Comparison of ENCODE assay signal across 14 cellular contexts in the genomic region with DNA sequence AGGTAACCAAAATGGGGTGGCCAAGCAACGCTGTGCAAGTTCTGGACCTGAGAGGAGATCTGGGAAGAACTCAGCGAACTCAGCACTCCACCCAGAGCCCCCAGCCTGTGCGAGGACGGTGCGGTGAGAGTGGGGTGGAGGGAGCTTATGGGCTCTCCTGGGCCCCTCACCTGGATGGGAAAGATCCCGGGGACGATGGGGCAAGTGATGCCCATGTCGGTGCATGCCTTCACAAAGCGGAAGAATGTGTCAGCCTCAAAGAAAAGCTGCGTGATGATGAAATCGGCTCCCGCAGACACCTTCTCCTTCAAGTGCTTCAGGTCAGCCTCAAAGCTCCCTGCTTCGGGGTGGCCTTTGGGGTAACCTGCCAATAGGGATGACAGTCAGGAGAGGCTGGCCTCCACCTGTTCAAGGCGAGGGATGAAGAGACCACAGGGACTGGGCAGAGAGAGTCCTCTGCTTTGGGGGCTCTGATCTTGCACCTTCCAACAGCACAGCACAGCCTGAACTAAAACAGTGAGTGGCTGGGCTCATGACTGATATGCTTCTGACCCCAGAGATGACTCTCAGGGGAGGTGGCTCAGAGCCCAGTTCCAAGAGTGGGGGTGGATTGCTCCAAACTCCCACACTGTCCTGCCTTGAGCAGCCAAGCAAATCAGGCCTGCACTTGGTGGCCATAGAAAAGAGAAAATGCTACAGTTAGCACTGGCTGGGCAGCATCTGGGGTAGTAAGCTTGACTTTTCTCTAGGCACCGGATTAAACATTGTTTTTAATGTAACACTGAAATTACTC. TPM values are rescaled to one million over a fixed set of nuclear protein-coding genes. Genes with fewer than 3 reads are reported as not detected.
DNase-seq lines count a peak whose midpoint lies in the region; ATAC-seq and TF ChIP-seq lines count a peak whose summit lies in the region.
"Had no signal": no experiment of that assay in that cellular context is flagged by ENCODE, and none has a peak within 500 bp of the region (broad histone marks: within the 10 kb centered on the region; RNA-seq: fewer than 3 reads in every experiment).

No MANE protein-coding gene starts in this region.

- peaks cover 40% of the 10 kb centered on the region for H3K36me3 Mint-ChIP-seq in GM23338 (ENCODE audit: low read depth)

- intact Hi-C loops in gastrocnemius medialis (cut with DNase I; ENCODE audit: low total_unique reads), result no loop called here

- H3K27me3 ChIP-seq in gastrocnemius medialis (no peaks in the 10 kb centered on the region), GM23338 (ENCODE audit: insufficient read depth) (no peaks in the 10 kb centered on the region)

- peaks cover 23 to 39% of the 10 kb centered on the region in 2 donors for H3K4me1 ChIP-seq in gastrocnemius medialis
- H3K4me1 ChIP-seq in GM23338 (ENCODE audit: insufficient read depth), result no peaks in the 10 kb centered on the region

- in situ Hi-C loops in GM13976 (cut with MboI; ENCODE audit: low sequenced_read_pairs, unreplicated experiment), result no loop called here
- in situ Hi-C loops in gastrocnemius medialis (cut with MboI; ENCODE audit: low sequenced_read_pairs in 4 of 4), result no loop called here

- H3K9me3 Mint-ChIP-seq in GM23338, result no peaks in the 10 kb centered on the region
- H3K9me3 Mint-ChIP-seq: activated naive CD8-positive, alpha-beta T cell treated with anti-CD3 and anti-CD28 coated beads, Interleukin-2, amount 10 ng/mL, durations not matched to agents 7 days and 5 days; T-helper 2 cell treated with Interferon-gamma antibody and Interleukin-4, amounts not matched to agents 5 μg/mL and 100 μg/mL, for 36 hours had no signal

- H4K20me1 ChIP-seq in GM23338 (replicated peaks; ENCODE audit: insufficient read depth), result no peaks in the 10 kb centered on the region; the same call in none of the 2 replicates

- H2AFZ ChIP-seq in GM23338, result no peak overlapping the region

- no peaks in the 10 kb centered on the region; the same call in 1 of the 2 replicates for H3F3A ChIP-seq in GM23338 (replicated peaks; ENCODE audit: low read depth)

- DNase-seq in GM13976 (ENCODE audit: low spot score) (peak; percentile 54), coronary artery (ENCODE audit: low spot score) (peak; percentile 60), iris pigment epithelial cell (ENCODE audit: low read depth) (peak; percentile 46), gastrocnemius medialis (peak in 1 of 2 donors; percentile 39), GM23338 (ENCODE audit: low spot score) (no peak), COR-L47 (lab: John Stamatoyannopoulos, UW) (no peak), NCI-H2029 (lab: John Stamatoyannopoulos, UW) (no peak)
- no peak for DNase-seq in activated CD8-positive, alpha-beta memory T cell treated with anti-CD3 and anti-CD28 coated beads, Interleukin-2, amount 50 U/mL, for 4 hours
- DNase-seq: activated naive CD8-positive, alpha-beta T cell treated with anti-CD3 and anti-CD28 coated beads, Interleukin-2, amount 10 ng/mL, durations not matched to agents 7 days and 5 days; effector CD4-positive, alpha-beta T cell; NCI-H2227 treated with DMSO at 0.1 percent for 48 hours; stimulated activated CD4-positive, alpha-beta T cell treated with anti-CD3 and anti-CD28 coated beads, Interleukin-12 subunit alpha, Interleukin-12 subunit beta, amount 100 ng/mL, for 4 hours had no signal

- no peaks in the 10 kb centered on the region for H3K9me3 ChIP-seq in gastrocnemius medialis

- H3K27ac Mint-ChIP-seq in GM23338, result no peak overlapping the region
- H3K27ac Mint-ChIP-seq: activated naive CD8-positive, alpha-beta T cell treated with anti-CD3 and anti-CD28 coated beads, Interleukin-2, amount 10 ng/mL, durations not matched to agents 7 days and 5 days; T-helper 2 cell treated with Interferon-gamma antibody and Interleukin-4, amounts not matched to agents 5 μg/mL and 100 μg/mL, for 36 hours had no signal

- H3K79me2 ChIP-seq in GM23338 (replicated peaks; ENCODE audit: insufficient read depth), result no peaks in the 10 kb centered on the region

- H3K4me3 ChIP-seq in coronary artery (no peak overlapping the region), gastrocnemius medialis (no peak overlapping the region), GM23338 (no peak overlapping the region)

- H3K4me1 Mint-ChIP-seq in GM23338, result no peaks in the 10 kb centered on the region
- H3K4me1 Mint-ChIP-seq: activated naive CD8-positive, alpha-beta T cell treated with anti-CD3 and anti-CD28 coated beads, Interleukin-2, amount 10 ng/mL, durations not matched to agents 7 days and 5 days had no signal

- no peak for TF ChIP-seq CTCF in GM13976 (IDR thresholded peaks at IDR 0.05; ENCODE audit: borderline replicate concordance, control extremely low read depth, extremely low read depth, insufficient read depth, missing control alignments)
- no peak for TF ChIP-seq CTCF in coronary artery (IDR thresholded peaks at IDR 0.05)
- no peak for TF ChIP-seq CTCF in gastrocnemius medialis (IDR thresholded peaks at IDR 0.05 in 4 of 5, conservative IDR thresholded peaks at IDR 0.05 in 1 of 5)
- TF ChIP-seq CTCF in GM23338 (conservative IDR thresholded peaks at IDR 0.05; ENCODE audit: low read depth in 2 of 2), result no peak

- H3K4me2 ChIP-seq in GM23338, result no peak overlapping the region

- no peaks in the 10 kb centered on the region for H3K9me2 ChIP-seq in GM23338 (ENCODE audit: insufficient read depth)

- ATAC-seq in gastrocnemius medialis (no peak), GM23338 (no peak)

- peaks cover 0 to 64% of the 10 kb centered on the region in 2 donors for H3K36me3 ChIP-seq in gastrocnemius medialis
- H3K36me3 ChIP-seq in GM23338 (ENCODE audit: insufficient read depth), result no peaks in the 10 kb centered on the region

- TF ChIP-seq POLR2A in gastrocnemius medialis (IDR thresholded peaks at IDR 0.05), result peak in 1 of 2 donors; percentile 23

- no peak overlapping the region for H3K4me3 Mint-ChIP-seq in GM23338
- H3K4me3 Mint-ChIP-seq: activated naive CD8-positive, alpha-beta T cell treated with anti-CD3 and anti-CD28 coated beads, Interleukin-2, amount 10 ng/mL, durations not matched to agents 7 days and 5 days; T-helper 2 cell treated with Interferon-gamma antibody and Interleukin-4, amounts not matched to agents 5 μg/mL and 100 μg/mL, for 36 hours had no signal

- H3K27me3 Mint-ChIP-seq in GM23338 (ENCODE audit: insufficient read depth, low read depth, poor library complexity), result peaks cover 7% of the 10 kb centered on the region
- H3K27me3 Mint-ChIP-seq: activated naive CD8-positive, alpha-beta T cell treated with anti-CD3 and anti-CD28 coated beads, Interleukin-2, amount 10 ng/mL, durations not matched to agents 7 days and 5 days had no signal

- H3K27ac ChIP-seq in coronary artery (peak overlapping the region; percentile 72), gastrocnemius medialis (peak overlapping the region; percentile 90 to 99 (median 97)), GM23338 (ENCODE audit: low read depth) (no peak overlapping the region)

TF ChIP-seq in GM23338, 12 proteins besides CTCF, POLR2A, EP300 and RAD21:
- no peak for TF ChIP-seq EZH2 (IDR thresholded peaks at IDR 0.05; ENCODE audit: low read depth, unreplicated experiment)
TF ChIP-seq in GM23338: peak in this region for 0.

RNA-seq across cellular contexts. Expression of gene MTHFR, which starts 9.5 kb away (rescaled TPM):
- 10 to 100 TPM; 10.2 to 24.7 (median 18.1) TPM for total RNA-seq in gastrocnemius medialis
- total RNA-seq in GM23338 (2014; rRNA removed; shearing (Covaris generic)), result 21.6 and 26.4 TPM in 2 replicates
- 5.7 and 6.9 TPM in 2 replicates for polyA plus RNA-seq in GM23338 (2016; fragmentation: Nextera tagmentation; extraction: Ambion mirVana)

RNA-seq across cellular contexts. Expression of gene CLCN6, which starts 9.8 kb away (rescaled TPM):
- total RNA-seq in gastrocnemius medialis, result 10 to 100 TPM in 1 of 4 donors, 1 to 10 TPM in 3; 7.1 to 11.9 (median 9.5) TPM
- total RNA-seq in GM23338 (2014; rRNA removed; shearing (Covaris generic)), result 16.3 and 22.6 TPM in 2 replicates
- 13.0 and 16.0 TPM in 2 replicates for polyA plus RNA-seq in GM23338 (2016; fragmentation: Nextera tagmentation; extraction: Ambion mirVana)

RNA-seq across cellular contexts. Expression of gene C1orf167, which starts 34.2 kb away (rescaled TPM):
- 1 to 10 TPM in 1 of 4 donors, under 1 TPM in 1, not detected in 2; 1.00 to 1.4 TPM for total RNA-seq in gastrocnemius medialis
- 1.7 and 6.0 TPM in 2 replicates for total RNA-seq in GM23338 (2014; rRNA removed; shearing (Covaris generic))
- 2.2 TPM in 2 replicates for polyA plus RNA-seq in GM23338 (2016; fragmentation: Nextera tagmentation; extraction: Ambion mirVana)
- total RNA-seq: activated CD8-positive, alpha-beta memory T cell treated with anti-CD3 and anti-CD28 coated beads for 36 hours; activated naive CD8-positive, alpha-beta T cell treated with anti-CD3 and anti-CD28 coated beads, Interleukin-2, amount 10 ng/mL, durations not matched to agents 7 days and 5 days had no signal

RNA-seq across cellular contexts. Expression of gene NPPA, which starts 51.4 kb away (rescaled TPM):
- total RNA-seq in gastrocnemius medialis, result 1 to 10 TPM in 2 of 4 donors, under 1 TPM in 1, not detected in 1; 0.53 to 4.2 (median 1.9) TPM
- total RNA-seq in GM23338 (2014; rRNA removed; shearing (Covaris generic)), result not detected in 2 replicates
- 0.29 TPM in 1 of 2 replicates, not detected in the other for polyA plus RNA-seq in GM23338 (2016; fragmentation: Nextera tagmentation; extraction: Ambion mirVana)
- total RNA-seq: activated CD8-positive, alpha-beta memory T cell treated with anti-CD3 and anti-CD28 coated beads for 36 hours; activated naive CD8-positive, alpha-beta T cell treated with anti-CD3 and anti-CD28 coated beads, Interleukin-2, amount 10 ng/mL, durations not matched to agents 7 days and 5 days had no signal

Comparison
In these comparisons a context has a peak if more than half of its experiments do, and no peak if none do; other contexts are left out.
1. DNase-seq: peak in GM13976 (single experiment), coronary artery (single experiment) and iris pigment epithelial cell (single experiment); none in GM23338 (single experiment), COR-L47 (single experiment), activated CD8-positive, alpha-beta memory T cell treated with anti-CD3 and anti-CD28 coated beads, Interleukin-2, amount 50 U/mL, for 4 hours (single experiment) and NCI-H2029 (single experiment).